ENCODE assay signal across 9 cellular contexts in genomic region chr1:116666747-116667576, GRCh38. TPM values are rescaled to one million over a fixed set of nuclear protein-coding genes. Genes with fewer than 3 reads are reported as not detected.
DNase-seq lines count a peak whose midpoint lies in the region; ATAC-seq, FAIRE-seq and TF ChIP-seq lines count a peak whose summit lies in the region.
"Had no signal": no experiment of that assay in that cellular context is flagged by ENCODE, and none has a peak within 500 bp of the region (broad histone marks: within the 10 kb centered on the region; RNA-seq: fewer than 3 reads in every experiment).

No MANE protein-coding gene starts in this region.

- H3K27me3 Mint-ChIP-seq in endothelial cell (ENCODE audit: unreplicated experiment) = peaks cover 6% of the 10 kb centered on the region
- peaks cover 43 to 76% (median 61%) of the 10 kb centered on the region in 3 donors for H3K27me3 Mint-ChIP-seq in naive B cell

- no peak for TF ChIP-seq EP300 in A549 (IDR thresholded peaks at IDR 0.05)

- H3K36me3 Mint-ChIP-seq in endothelial cell (ENCODE audit: low read depth, unreplicated experiment) = peaks cover 7% of the 10 kb centered on the region
- no peaks in the 10 kb centered on the region for H3K36me3 Mint-ChIP-seq in naive B cell

- peak overlapping the region; percentile 95 for H3K4me3 Mint-ChIP-seq in endothelial cell (ENCODE audit: unreplicated experiment)
- H3K4me3 Mint-ChIP-seq in naive B cell = peak overlapping the region; percentile 61 to 88 (median 84)

- H3K9me3 Mint-ChIP-seq in endothelial cell (ENCODE audit: unreplicated experiment) (no peaks in the 10 kb centered on the region), naive B cell (peaks cover 0 to 3% (median 0%) of the 10 kb centered on the region in 7 donors)

- POLR2A ChIA-PET in A549 (lab: Yijun Ruan, JAX) = interaction anchor here (1.5 kb wide), 1 partner anchor 11 kb away, joined by 5 read pairs; no protein-coding TSS in a partner anchor

- no peak for FAIRE-seq in A549 (lab: Jason Lieb, UNC)
- FAIRE-seq: GM18507 had no signal

- H3K27ac ChIP-seq in A549 (peak overlapping the region; percentile 73 to 99), SJCRH30 (no peak overlapping the region)

- no peak for DNase-seq in A549 (ENCODE audit: low read depth in 1 of 2, low spot score in 1 of 2)
- DNase-seq in SJCRH30 = peak in 1 of 2 experiments; percentile 26
- DNase-seq in endothelial cell (ENCODE audit: low spot score) = peak; percentile 11
- peak; percentile 5 for DNase-seq in naive B cell
- DNase-seq in AG08396 (ENCODE audit: low spot score) = no peak

- H3K9me3 ChIP-seq in A549 = no peaks in the 10 kb centered on the region
- no peaks in the 10 kb centered on the region for H3K9me3 ChIP-seq in SJCRH30 (replicated peaks)

- WGBS in A549 (ENCODE audit: missing lambda C conversion rate) = 23% methylated on average over 16 of the region's 62 CpGs

- H3K27ac Mint-ChIP-seq in endothelial cell (ENCODE audit: unreplicated experiment) = no peak overlapping the region
- H3K27ac Mint-ChIP-seq in naive B cell = peak overlapping the region in 1 of 6 donors; percentile 38

- no peak for TF ChIP-seq CTCF in A549 (IDR thresholded peaks at IDR 0.05)
- TF ChIP-seq CTCF in endothelial cell (IDR thresholded peaks at IDR 0.05; ENCODE audit: unreplicated experiment) = no peak

- TF ChIP-seq POLR2A in A549 (IDR thresholded peaks at IDR 0.05; ENCODE audit: low read length) = no peak

- no peak for TF ChIP-seq RAD21 in A549 (conservative IDR thresholded peaks at IDR 0.05 in 1 of 2, IDR thresholded peaks at IDR 0.05 in 1 of 2)

- CTCF ChIA-PET in A549 (lab: Yijun Ruan, JAX) = interaction anchor here (1.3 kb wide), 1 partner anchor 58 kb away, joined by 3 read pairs; no protein-coding TSS in a partner anchor

- peaks cover 23% of the 10 kb centered on the region for H3K4me1 Mint-ChIP-seq in endothelial cell (ENCODE audit: unreplicated experiment)
- peaks cover 9 to 13% (median 11%) of the 10 kb centered on the region in 3 donors for H3K4me1 Mint-ChIP-seq in naive B cell

- H3K36me3 ChIP-seq in SJCRH30 = no peaks in the 10 kb centered on the region

- H3K27me3 ChIP-seq in SJCRH30 = no peaks in the 10 kb centered on the region

- H3K4me1 ChIP-seq in A549 (peaks cover 7% of the 10 kb centered on the region; the same call in 1 of the 3 replicates), SJCRH30 (no peaks in the 10 kb centered on the region)

- peak; percentile 39 to 59 for ATAC-seq in A549
- ATAC-seq in GM19397 (IDR thresholded peaks at IDR 0.05; ENCODE audit: unreplicated experiment) = peak; percentile 11
- peak; percentile 26 to 34 for ATAC-seq in naive B cell (ENCODE audit: low read depth in 2 of 2)
- ATAC-seq in HG02973 (IDR thresholded peaks at IDR 0.05; ENCODE audit: unreplicated experiment) = no peak
- no peak for ATAC-seq in HG03097 (IDR thresholded peaks at IDR 0.05; ENCODE audit: low FRiP score, unreplicated experiment)

- H3K4me2 ChIP-seq in A549 = peak overlapping the region; percentile 94

- H3K4me3 ChIP-seq in A549 (peak overlapping the region; percentile 79), SJCRH30 (peak overlapping the region; percentile 76)

TF ChIP-seq in A549, 52 proteins besides CTCF, POLR2A, EP300 and RAD21:
- TF ChIP-seq EHMT2 (IDR thresholded peaks at IDR 0.05; ENCODE audit: low read depth) = no peak
- no peak for TF ChIP-seq ZSCAN20 (CRISPR knock-in tag; IDR thresholded peaks at IDR 0.05)
- TF ChIP-seq, protein P1, sequence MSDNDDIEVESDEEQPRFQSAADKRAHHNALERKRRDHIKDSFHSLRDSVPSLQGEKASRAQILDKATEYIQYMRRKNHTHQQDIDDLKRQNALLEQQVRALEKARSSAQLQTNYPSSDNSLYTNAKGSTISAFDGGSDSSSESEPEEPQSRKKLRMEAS (IDR thresholded peaks at IDR 0.05) = no peak
- no peak for TF ChIP-seq ZC3H11A (IDR thresholded peaks at IDR 0.05)
- no peak for TF ChIP-seq JUNB (IDR thresholded peaks at IDR 0.05)
- TF ChIP-seq HOXA7 (CRISPR knock-in tag; IDR thresholded peaks at IDR 0.05) = no peak
- no peak for TF ChIP-seq HEYL (CRISPR knock-in tag; IDR thresholded peaks at IDR 0.05)
- TF ChIP-seq RARB (CRISPR knock-in tag; IDR thresholded peaks at IDR 0.05) = no peak
- no peak for TF ChIP-seq PBX3 (IDR thresholded peaks at IDR 0.05)
- no peak for TF ChIP-seq TP53 (CRISPR knock-in tag; IDR thresholded peaks at IDR 0.05)
- no peak for TF ChIP-seq HOXB5 (CRISPR knock-in tag; IDR thresholded peaks at IDR 0.05)
- no peak for TF ChIP-seq USF2 (IDR thresholded peaks at IDR 0.05)
- TF ChIP-seq CHD2 (IDR thresholded peaks at IDR 0.05; ENCODE audit: low read length, partially characterized antibody) = no peak
- TF ChIP-seq, protein P2, sequence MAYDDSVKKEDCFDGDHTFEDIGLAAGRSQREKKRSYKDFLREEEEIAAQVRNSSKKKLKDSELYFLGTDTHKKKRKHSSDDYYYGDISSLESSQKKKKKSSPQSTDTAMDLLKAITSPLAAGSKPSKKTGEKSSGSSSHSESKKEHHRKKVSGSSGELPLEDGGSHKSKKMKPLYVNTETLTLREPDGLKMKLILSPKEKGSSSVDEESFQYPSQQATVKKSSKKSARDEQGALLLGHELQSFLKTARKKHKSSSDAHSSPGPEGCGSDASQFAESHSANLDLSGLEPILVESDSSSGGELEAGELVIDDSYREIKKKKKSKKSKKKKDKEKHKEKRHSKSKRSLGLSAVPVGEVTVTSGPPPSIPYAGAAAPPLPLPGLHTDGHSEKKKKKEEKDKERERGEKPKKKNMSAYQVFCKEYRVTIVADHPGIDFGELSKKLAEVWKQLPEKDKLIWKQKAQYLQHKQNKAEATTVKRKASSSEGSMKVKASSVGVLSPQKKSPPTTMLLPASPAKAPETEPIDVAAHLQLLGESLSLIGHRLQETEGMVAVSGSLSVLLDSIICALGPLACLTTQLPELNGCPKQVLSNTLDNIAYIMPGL (CRISPR knock-in tag; IDR thresholded peaks at IDR 0.05; ENCODE audit: borderline replicate concordance) = no peak
- no peak for TF ChIP-seq BCL3 (IDR thresholded peaks at IDR 0.05)
- TF ChIP-seq ZNF302 (CRISPR knock-in tag; IDR thresholded peaks at IDR 0.05) = no peak
- TF ChIP-seq JUN (IDR thresholded peaks at IDR 0.05) = no peak
- TF ChIP-seq KDM5A (IDR thresholded peaks at IDR 0.05) = no peak

RNA-seq across cellular contexts. Expression of gene IGSF3, which starts 0.6 kb away (rescaled TPM):
- polyA plus RNA-seq in A549 (2011; rRNA removed) (21.9 and 24.7 TPM in 2 replicates), A549 (2017; fragmentation: RNase III; extraction: RNeasy Plus Mini Kit Qiagen cat#74134 plus additional on column Dnase treatment) (15.9 to 18.5 TPM (median 17.4 TPM) in 3 replicates), naive B cell (ENCODE audit: low read depth in 6 of 6) (not detected)
- 11.9 and 14.3 TPM in 2 replicates for polyA plus RNA-seq in A549 (2012; cell fraction: cytosol; rRNA removed)
- 24.8 and 31.2 TPM in 2 replicates for polyA plus RNA-seq in A549 (2012; cell fraction: nucleus; rRNA removed)
- polyA minus RNA-seq in A549 (2011; rRNA and poly(A)+ RNA removed) = 42.8 and 49.7 TPM in 2 replicates
- total RNA-seq in SJCRH30 (2014; rRNA removed; shearing (Covaris generic)) = 20.8 and 22.7 TPM in 2 replicates
- 29.4 TPM for total RNA-seq in endothelial cell (ENCODE audit: unreplicated experiment)

Comparison
In these comparisons a context has a peak if more than half of its experiments do, and no peak if none do; other contexts are left out.
1. ATAC-seq: peak in A549 (2 of 2), GM19397 (single experiment) and naive B cell (2 of 2); none in HG02973 (single experiment) and HG03097 (single experiment).
2. DNase-seq: peak in endothelial cell (single experiment) and naive B cell (single experiment); none in A549 (0 of 2) and AG08396 (single experiment).